ENCODE assay signal across 1 cellular context in genomic region chr7:150876817-150877526, GRCh38.
A peak's percentile ranks its signal among the peaks of the same experiment; 100 is the strongest.
TF ChIP-seq lines count a peak whose summit lies in the region.

No MANE protein-coding gene starts in this region.

TF ChIP-seq in SK-N-SH, 30 proteins besides CTCF, POLR2A, EP300 and RAD21 (continued from another document):
- TF ChIP-seq MAX (IDR thresholded peaks at IDR 0.05; ENCODE audit: low read depth): peak; percentile 70; the same call in 1 of the 2 replicates
- TF ChIP-seq JUND (IDR thresholded peaks at IDR 0.05): no peak
- peak; percentile 74; the same call in 1 of the 2 replicates for TF ChIP-seq MXI1 (IDR thresholded peaks at IDR 0.05; ENCODE audit: low read depth, low read length)
